In genomic region chr19:40650749-40651305, GRCh38 we compare ENCODE assay signal across 18 cellular contexts. TPM values are rescaled to one million over a fixed set of nuclear protein-coding genes. Genes with fewer than 3 reads are reported as not detected.
DNase-seq lines count a peak whose midpoint lies in the region; ATAC-seq and TF ChIP-seq lines count a peak whose summit lies in the region.
"Had no signal": no experiment of that assay in that cellular context is flagged by ENCODE, and none has a peak within 500 bp of the region (broad histone marks: within the 10 kb centered on the region; RNA-seq: fewer than 3 reads in every experiment).

No MANE protein-coding gene starts in this region.

- H3K27me3 ChIP-seq in vagina = no peaks in the 10 kb centered on the region

- H3K36me3 ChIP-seq in vagina = no peaks in the 10 kb centered on the region

- H3K9me3 ChIP-seq in vagina = no peaks in the 10 kb centered on the region

- intact Hi-C loops in Right ventricle myocardium inferior (cut with DNase I) (no loop called here), cardiac septum (cut with DNase I) (no loop called here), vagina (cut with DNase I) (no loop called here)

- H3K4me1 ChIP-seq in vagina = peaks cover 31% of the 10 kb centered on the region

- H3K4me3 ChIP-seq in fibroblast of mammary gland (ENCODE audit: control insufficient read depth, low read depth, low read length) = no peak overlapping the region
- H3K4me3 ChIP-seq in vagina = no peak overlapping the region
- H3K4me3 ChIP-seq: GM12878 had no signal

- DNase-seq in Right ventricle myocardium inferior (ENCODE audit: missing footprints) = no peak
- DNase-seq in cardiac septum (ENCODE audit: low spot score) = no peak
- peak; percentile 95 for DNase-seq in fibroblast of mammary gland (ENCODE audit: low read depth)
- peak; percentile 93 for DNase-seq in myocyte (ENCODE audit: low read depth)
- DNase-seq in vagina (ENCODE audit: extremely low spot score in 2 of 2) = no peak
- no peak for DNase-seq in HCEC 1CT
- DNase-seq in stimulated activated CD4-positive, alpha-beta T cell treated with anti-CD3 and anti-CD28 coated beads, Interleukin-4, amount 100 ng/mL, for 4 hours = no peak
- DNase-seq: 8988T; activated T-cell treated with anti-CD3 and anti-CD28 coated beads for 4 hours; anterior cingulate cortex; DMS153; MV-4-11; naive thymus-derived CD8-positive, alpha-beta T cell; small intestine had no signal

- TF ChIP-seq POLR2A in vagina (IDR thresholded peaks at IDR 0.05) = no peak

- ATAC-seq in Right ventricle myocardium inferior = peak; percentile 61
- no peak for ATAC-seq in HG02938 (IDR thresholded peaks at IDR 0.05; ENCODE audit: unreplicated experiment)
- ATAC-seq: activated CD4-positive, CD25-positive, alpha-beta regulatory T cell treated with anti-CD3 and anti-CD28 coated beads, Interleukin-2, amount 50 U/mL, for 24 hours; naive thymus-derived CD8-positive, alpha-beta T cell; SK-N-SH treated with all-trans-retinoic acid at 6 μM for 48 hours had no signal

- peak overlapping the region; percentile 71 for H3K27ac ChIP-seq in vagina

- no peak for TF ChIP-seq CTCF in fibroblast of mammary gland (conservative IDR thresholded peaks at IDR 0.05; ENCODE audit: control insufficient read depth, insufficient read depth, low read depth, low read length)
- TF ChIP-seq CTCF in vagina (IDR thresholded peaks at IDR 0.05) = no peak

RNA-seq across cellular contexts. Expression of gene NUMBL, which starts 39.6 kb away (rescaled TPM):
- 16.8 TPM for total RNA-seq in Right ventricle myocardium inferior
- total RNA-seq in cardiac septum = 20.7 TPM
- 75.4 and 112 TPM in 2 replicates for total RNA-seq in myocyte
- 69.8 TPM for polyA plus RNA-seq in myocyte (2012)
- 66.0 TPM for total RNA-seq in vagina

RNA-seq across cellular contexts. Expression of gene LTBP4, which starts 49.7 kb away (rescaled TPM):
- total RNA-seq in Right ventricle myocardium inferior = 324 TPM
- 216 TPM for total RNA-seq in cardiac septum
- 3.7 and 11.0 TPM in 2 replicates for total RNA-seq in myocyte
- polyA plus RNA-seq in myocyte (2012) = 12.3 TPM
- 983 TPM for total RNA-seq in vagina

Comparison
In these comparisons a context has a peak if more than half of its experiments do, and no peak if none do; other contexts are left out.
1. DNase-seq: peak in fibroblast of mammary gland (single experiment) and myocyte (single experiment); none in Right ventricle myocardium inferior (single experiment), cardiac septum (single experiment), vagina (0 of 2), HCEC 1CT (single experiment) and stimulated activated CD4-positive, alpha-beta T cell treated with anti-CD3 and anti-CD28 coated beads, Interleukin-4, amount 100 ng/mL, for 4 hours (0 of 2).
2. RNA of gene LTBP4, which starts 49.7 kb away (total RNA-seq): 983 TPM in vagina (single experiment), 324 TPM in Right ventricle myocardium inferior (single experiment) and 216 TPM in cardiac septum (single experiment); 3.7 to 11.0 TPM in myocyte; every median in the first group is over 10 times any median in the second.